ENCODE assay signal across 8 cellular contexts in the genomic region with DNA sequence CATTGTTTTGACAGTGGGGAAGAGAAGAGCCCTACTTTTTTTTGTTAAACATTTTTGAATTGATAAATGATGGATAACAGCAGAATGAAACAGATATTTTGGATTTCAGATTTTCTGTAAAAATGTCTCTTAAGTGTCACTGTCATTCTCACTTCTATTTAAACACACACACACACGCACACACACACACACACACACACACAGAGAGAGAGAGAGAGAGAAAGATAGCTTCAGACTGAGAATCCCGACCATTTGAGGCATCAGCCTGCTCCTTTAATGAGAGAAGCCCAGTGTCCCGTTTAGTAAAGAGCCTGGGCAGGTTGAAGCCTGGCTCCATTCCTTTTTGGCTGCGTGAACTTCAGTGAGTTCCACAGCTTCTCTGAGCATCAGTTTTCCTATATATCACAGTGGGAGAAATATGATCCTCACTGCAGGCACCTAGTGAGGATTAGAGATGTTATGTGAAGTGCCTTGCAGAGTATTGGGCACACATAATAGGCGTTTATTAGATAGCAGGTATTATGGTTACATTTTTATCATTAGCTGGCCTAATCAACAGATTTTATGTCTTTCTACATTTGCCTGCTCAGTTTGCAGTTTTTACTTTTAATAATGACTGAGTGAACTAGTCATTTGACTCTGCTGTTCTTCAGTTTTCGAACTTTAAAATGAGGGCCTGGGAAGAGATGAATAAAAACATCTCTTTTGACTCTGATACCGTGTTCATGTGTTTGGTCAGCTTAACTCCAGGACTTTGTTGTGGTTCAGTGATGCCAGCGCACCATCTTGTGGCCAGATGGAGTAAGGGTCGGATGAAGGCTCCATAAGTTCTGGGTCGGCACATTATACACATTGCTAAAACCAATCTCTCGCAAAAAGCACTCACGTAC.
DNase-seq lines count a peak whose midpoint lies in the region; ATAC-seq, FAIRE-seq and TF ChIP-seq lines count a peak whose summit lies in the region.

No MANE protein-coding gene starts in this region.

- peaks cover 4% of the 10 kb centered on the region for H3K27me3 Mint-ChIP-seq in brain

- peak; percentile 72 for FAIRE-seq in islet of Langerhans (lab: Jason Lieb, UNC)

- peak; percentile 82 for ATAC-seq in GM18499 (IDR thresholded peaks at IDR 0.05; ENCODE audit: insufficient read depth, unreplicated experiment)
- peak; percentile 70 for ATAC-seq in HG02970 (IDR thresholded peaks at IDR 0.05; ENCODE audit: low FRiP score, unreplicated experiment)

- H3K27ac Mint-ChIP-seq in brain = peak overlapping the region; percentile 6 to 88 (median 65)

- TF ChIP-seq CTCF in 22Rv1 (IDR thresholded peaks at IDR 0.05) = peak; percentile 90
- TF ChIP-seq CTCF in brain (conservative IDR thresholded peaks at IDR 0.05) = peak; percentile 82 to 89

- H3K27ac ChIP-seq in 22Rv1 = no peak overlapping the region

- H3K4me3 Mint-ChIP-seq in brain = peak overlapping the region; percentile 0 to 66 (median 39)

- peaks cover 49% of the 10 kb centered on the region for H3K4me1 Mint-ChIP-seq in brain

- peak; percentile 37 for DNase-seq in NCI-H187 treated with DMSO at 0.1 percent for 48 hours (lab: John Stamatoyannopoulos, UW)
- peak; percentile 27 for DNase-seq in T1000 (lab: John Stamatoyannopoulos, UW)
- DNase-seq in stimulated activated CD4-positive, alpha-beta T cell treated with anti-CD3 and anti-CD28 coated beads, Interleukin-12 subunit alpha, Interleukin-12 subunit beta, amount 100 ng/mL, for 48 hours (ENCODE audit: low read depth in 2 of 3, low spot score in 1 of 3) = peak in 2 of 3 donors; percentile 63 to 68

- H3K36me3 Mint-ChIP-seq in brain = no peaks in the 10 kb centered on the region

- no peaks in the 10 kb centered on the region for H3K9me3 Mint-ChIP-seq in brain
